ENCODE assay signal across 9 cellular contexts in genomic region chr10:100006241-100006886, GRCh38. TPM values are rescaled to one million over a fixed set of nuclear protein-coding genes. Genes with fewer than 3 reads are reported as not detected.
DNase-seq lines count a peak whose midpoint lies in the region; ATAC-seq and TF ChIP-seq lines count a peak whose summit lies in the region.
"Had no signal": no experiment of that assay in that cellular context is flagged by ENCODE, and none has a peak within 500 bp of the region (broad histone marks: within the 10 kb centered on the region; RNA-seq: fewer than 3 reads in every experiment).

No MANE protein-coding gene starts in this region.

- H3K4me1 ChIP-seq in OCI-LY1 (ENCODE audit: insufficient read depth, low read length, severe bottlenecking) (peaks cover 57% of the 10 kb centered on the region), psoas muscle (peaks cover 54% of the 10 kb centered on the region)

- no peaks in the 10 kb centered on the region for H3K27me3 ChIP-seq in OCI-LY1 (ENCODE audit: insufficient read depth, low read length)
- no peaks in the 10 kb centered on the region for H3K27me3 ChIP-seq in psoas muscle (ENCODE audit: insufficient read depth in 3 of 3, low read length in 2 of 3)

- H3K36me3 ChIP-seq in OCI-LY1 (ENCODE audit: insufficient read depth, low read length) (peaks cover 7% of the 10 kb centered on the region; the same call in 1 of the 2 replicates), psoas muscle (ENCODE audit: insufficient read depth in 1 of 2, low read depth in 1 of 2) (no peaks in the 10 kb centered on the region)

- no peaks in the 10 kb centered on the region for H3K9me2 ChIP-seq in OCI-LY1 (ENCODE audit: low read depth, low read length)

- no peaks in the 10 kb centered on the region for H3K9me3 Mint-ChIP-seq in T-helper 2 cell treated with Interferon-gamma antibody and Interleukin-4, amounts not matched to agents 5 μg/mL and 100 μg/mL, for 36 hours

- H3K4me2 ChIP-seq in OCI-LY1 (ENCODE audit: low read length), result peak overlapping the region; percentile 94

- peak overlapping the region; percentile 91 for H3K9ac ChIP-seq in OCI-LY1 (ENCODE audit: low read length)

- H2AFZ ChIP-seq in OCI-LY1 (ENCODE audit: low read length), result no peak overlapping the region

- WGBS in psoas muscle, 3 donors, result 36 to 51% (median 39%) methylated on average over 4 of the region's 4 CpGs

- H4K20me1 ChIP-seq in OCI-LY1 (ENCODE audit: insufficient read depth, low read length), result no peaks in the 10 kb centered on the region

- intact Hi-C loops in psoas muscle (cut with DNase I), result no loop called here

- peaks cover 80% of the 10 kb centered on the region for H3K79me2 ChIP-seq in OCI-LY1 (ENCODE audit: insufficient read depth, low read length)

- H3K4me3 ChIP-seq in OCI-LY1 (ENCODE audit: low read depth, low read length, poor library complexity, severe bottlenecking) (peak overlapping the region; percentile 98), psoas muscle (peak overlapping the region; percentile 14)

- no peaks in the 10 kb centered on the region for H3K9me3 ChIP-seq in OCI-LY1 (ENCODE audit: low read length)
- H3K9me3 ChIP-seq in psoas muscle, result no peaks in the 10 kb centered on the region

- H3K27ac ChIP-seq in OCI-LY1 (ENCODE audit: low read depth, low read length, poor library complexity, severe bottlenecking) (peak overlapping the region; percentile 89), psoas muscle (peak overlapping the region; percentile 77)

- DNase-seq in T-helper 2 cell treated with Interferon-gamma antibody and Interleukin-4, amounts not matched to agents 5 μg/mL and 100 μg/mL, for 36 hours (ENCODE audit: low spot score), result peak; percentile 13
- no peak for DNase-seq in T-helper 2 cell
- peak; percentile 43 for DNase-seq in epidermal melanocyte (ENCODE audit: insufficient read length, low spot score)
- no peak for DNase-seq in psoas muscle

- peak; percentile 55 to 73 (median 70) for ATAC-seq in psoas muscle
- ATAC-seq in HG02763 (IDR thresholded peaks at IDR 0.05; ENCODE audit: unreplicated experiment), result no peak
- no peak for ATAC-seq in HG03108 (IDR thresholded peaks at IDR 0.05; ENCODE audit: unreplicated experiment)
- no peak for ATAC-seq in HG03097 (IDR thresholded peaks at IDR 0.05; ENCODE audit: low FRiP score, unreplicated experiment)

- peaks cover 28% of the 10 kb centered on the region for H3K4me1 Mint-ChIP-seq in T-helper 2 cell treated with Interferon-gamma antibody and Interleukin-4, amounts not matched to agents 5 μg/mL and 100 μg/mL, for 36 hours (ENCODE audit: low read depth)

- TF ChIP-seq CTCF in OCI-LY1 (IDR thresholded peaks at IDR 0.05; ENCODE audit: low read length) (no peak), psoas muscle (IDR thresholded peaks at IDR 0.05) (no peak)

- no peaks in the 10 kb centered on the region for H3F3A ChIP-seq in OCI-LY1 (ENCODE audit: insufficient read depth, low read length)

- H3K27ac Mint-ChIP-seq in T-helper 2 cell treated with Interferon-gamma antibody and Interleukin-4, amounts not matched to agents 5 μg/mL and 100 μg/mL, for 36 hours, result no peak overlapping the region

- no peak overlapping the region for H3K4me3 Mint-ChIP-seq in T-helper 2 cell treated with Interferon-gamma antibody and Interleukin-4, amounts not matched to agents 5 μg/mL and 100 μg/mL, for 36 hours

- no peaks in the 10 kb centered on the region for H3K36me3 Mint-ChIP-seq in T-helper 2 cell treated with Interferon-gamma antibody and Interleukin-4, amounts not matched to agents 5 μg/mL and 100 μg/mL, for 36 hours (ENCODE audit: low read depth)
- H3K36me3 Mint-ChIP-seq: CD4-positive, CD25-positive, alpha-beta regulatory T cell had no signal

- peaks cover 41% of the 10 kb centered on the region for H3K27me3 Mint-ChIP-seq in T-helper 2 cell treated with Interferon-gamma antibody and Interleukin-4, amounts not matched to agents 5 μg/mL and 100 μg/mL, for 36 hours (ENCODE audit: low read depth)

RNA-seq across cellular contexts. Expression of gene DNMBP, which starts 3.4 kb away (rescaled TPM):
- 10 to 100 TPM; 10.7 to 16.9 (median 12.4) TPM for total RNA-seq in psoas muscle
- polyA plus RNA-seq in psoas muscle, result 10 to 100 TPM in 1 of 3 donors, 1 to 10 TPM in 2; 6.2 to 11.0 (median 8.3) TPM

Comparison
In these comparisons a context has a peak if more than half of its experiments do, and no peak if none do; other contexts are left out.
1. DNase-seq: peak in T-helper 2 cell treated with Interferon-gamma antibody and Interleukin-4, amounts not matched to agents 5 μg/mL and 100 μg/mL, for 36 hours (single experiment) and epidermal melanocyte (single experiment); none in T-helper 2 cell (0 of 5) and psoas muscle (0 of 2).
2. ATAC-seq: peak in psoas muscle (4 of 4); none in HG02763 (single experiment), HG03108 (single experiment) and HG03097 (single experiment).